Comparison of ENCODE assay signal across 8 cellular contexts in genomic region chrX:56563231-56564116, GRCh38. TPM values are rescaled to one million over a fixed set of nuclear protein-coding genes. Genes with fewer than 3 reads are reported as not detected.
DNase-seq lines count a peak whose midpoint lies in the region; ATAC-seq, FAIRE-seq and TF ChIP-seq lines count a peak whose summit lies in the region.

UBQLN2 (plus strand) TSS chrX:56563627; CDS start chrX:56563874, 247 bp downstream.

- H3K4me3 ChIP-seq in keratinocyte (ENCODE audit: control insufficient read depth in 2 of 3, extremely low read depth in 1 of 3, insufficient read depth in 2 of 3, low read depth in 1 of 3, low read length in 3 of 3) = peak within 1 kb of the TSS; percentile 66 to 90 (median 73)

- peak within 1 kb of the TSS; percentile 86 for H2AFZ ChIP-seq in keratinocyte (ENCODE audit: control insufficient read depth, low read length)

- peak within 1 kb of the TSS; percentile 89 for H3K27ac ChIP-seq in caudate nucleus (ENCODE audit: low read depth, low read length)
- peak within 1 kb of the TSS; percentile 93 for H3K27ac ChIP-seq in keratinocyte (ENCODE audit: control insufficient read depth, insufficient read depth, low read length)

- peak within 1 kb of the TSS; percentile 93 for H3K9ac ChIP-seq in keratinocyte (ENCODE audit: control insufficient read depth, extremely low read depth, insufficient read depth, low read length)

- peak; percentile 25 for FAIRE-seq in A204.1 (lab: Jason Lieb, UNC)
- no peak for FAIRE-seq in keratinocyte (lab: Jason Lieb, UNC)

- H3K4me2 ChIP-seq in keratinocyte (ENCODE audit: control insufficient read depth, extremely low read depth, insufficient read depth, low read depth, low read length) = peak within 1 kb of the TSS; percentile 74

- H3K9me1 ChIP-seq in keratinocyte (ENCODE audit: control insufficient read depth, extremely low read depth, insufficient read depth, low read length) = no peaks in the 10 kb centered on the region

- no peaks in the 10 kb centered on the region for H3K27me3 ChIP-seq in keratinocyte (ENCODE audit: control insufficient read depth, extremely low read depth, insufficient read depth, low read length)

- peaks cover 35% of the 10 kb centered on the region for H3K79me2 ChIP-seq in keratinocyte (ENCODE audit: control insufficient read depth, insufficient read depth, low read length)

- peak in 2 of 3 experiments; percentile 13 to 17 for TF ChIP-seq CTCF in keratinocyte (optimal IDR thresholded peaks at IDR 0.05 in 1 of 3, IDR thresholded peaks at IDR 0.05 in 1 of 3, conservative IDR thresholded peaks at IDR 0.05 in 1 of 3; ENCODE audit: extremely low read depth in 1 of 3, insufficient read depth in 2 of 3, low read length in 3 of 3)

- no peaks in the 10 kb centered on the region for H3K4me1 ChIP-seq in keratinocyte (ENCODE audit: control insufficient read depth, extremely low read depth, insufficient read depth, low read length)

- DNase-seq in NCI-H2227 (lab: John Stamatoyannopoulos, UW; ENCODE audit: unreplicated experiment) = peak; percentile 89
- DNase-seq in activated CD4-positive, CD25-positive, alpha-beta regulatory T cell (lab: John Stamatoyannopoulos, UW) = peak; percentile 36 to 66 (median 61)
- peak in 58 of 61 donors; percentile 18 to 85 (median 68) for DNase-seq in caudate nucleus (lab: John Stamatoyannopoulos, UW)
- DNase-seq in keratinocyte (ENCODE audit: low read depth, low spot score) = no peak
- peak; percentile 52 to 66 for DNase-seq in stimulated activated CD4-positive, alpha-beta T cell treated with anti-CD3 and anti-CD28 coated beads, Interleukin-15, amount 100 ng/mL, for 1 hour (ENCODE audit: low read depth in 1 of 2, low spot score in 1 of 2)

- dilution Hi-C loops in keratinocyte (cut with MboI; ENCODE audit: extremely low pct_ligation_motif_present, low sequenced_read_pairs) = no loop called here

- H3K36me3 ChIP-seq in keratinocyte (ENCODE audit: control insufficient read depth in 2 of 2, extremely low read depth in 1 of 2, insufficient read depth in 2 of 2, low read length in 2 of 2) = no peaks in the 10 kb centered on the region

- ATAC-seq in GM18858 (IDR thresholded peaks at IDR 0.05; ENCODE audit: unreplicated experiment) (peak; percentile 54), HG03097 (IDR thresholded peaks at IDR 0.05; ENCODE audit: low FRiP score, unreplicated experiment) (peak; percentile 59)

- H4K20me1 ChIP-seq in keratinocyte (ENCODE audit: control insufficient read depth, extremely low read depth, insufficient read depth, low read length) = peaks cover 3% of the 10 kb centered on the region

- H3K9me3 ChIP-seq in keratinocyte (ENCODE audit: control insufficient read depth, low read depth, low read length) = no peaks in the 10 kb centered on the region

RNA-seq across cellular contexts. Expression of gene UBQLN2, which starts in this region (rescaled TPM):
- 20.1 to 27.5 TPM (median 21.2 TPM) in 3 replicates for polyA plus RNA-seq in keratinocyte
- 10.1 TPM for polyA plus RNA-seq in keratinocyte (2011; ENCODE audit: low read depth)
- polyA plus RNA-seq in keratinocyte (2011; cell fraction: cytosol; rRNA removed) = 21.4 and 28.0 TPM in 2 replicates
- polyA plus RNA-seq in keratinocyte (2011; cell fraction: nucleus; rRNA removed) = 38.7 and 38.8 TPM in 2 replicates
- 22.2 and 26.5 TPM in 2 replicates for polyA plus RNA-seq in keratinocyte (2012; ENCODE audit: low replicate concordance)
- 31.0 to 49.4 TPM (median 32.4 TPM) in 3 replicates for polyA minus RNA-seq in keratinocyte
- polyA minus RNA-seq in keratinocyte (2011; cell fraction: cytosol; rRNA and poly(A)+ RNA removed) = 23.8 TPM
- polyA minus RNA-seq in keratinocyte (2011; cell fraction: nucleus; rRNA and poly(A)+ RNA removed) = 31.8 and 47.9 TPM in 2 replicates
